Comparison of ENCODE assay signal across 21 cellular contexts in genomic region chr5:168228668-168229067, GRCh38.
DNase-seq lines count a peak whose midpoint lies in the region; ATAC-seq, FAIRE-seq and TF ChIP-seq lines count a peak whose summit lies in the region.
"Had no signal": no experiment of that assay in that cellular context is flagged by ENCODE, and none has a peak within 500 bp of the region (broad histone marks: within the 10 kb centered on the region; RNA-seq: fewer than 3 reads in every experiment).

No MANE protein-coding gene starts in this region.

- ATAC-seq in GM12878 (no peak), GM18867 (IDR thresholded peaks at IDR 0.05; ENCODE audit: unreplicated experiment) (no peak)
- ATAC-seq: PC-3 had no signal

- no peak for TF ChIP-seq CTCF in GM12878 (IDR thresholded peaks at IDR 0.05 in 2 of 3, conservative IDR thresholded peaks at IDR 0.05 in 1 of 3; ENCODE audit: control insufficient read depth in 2 of 3, extremely low read depth in 1 of 3, insufficient read depth in 1 of 3, low read depth in 3 of 3, low read length in 3 of 3)
- no peak for TF ChIP-seq CTCF in neutrophil (IDR thresholded peaks at IDR 0.05)
- TF ChIP-seq CTCF in osteoblast (IDR thresholded peaks at IDR 0.05; ENCODE audit: extremely low read depth, low read depth, low read length): no peak

- peak overlapping the region; percentile 68 for H3K27ac Mint-ChIP-seq in activated naive CD4-positive, alpha-beta T cell treated with anti-CD3 and anti-CD28 coated beads, Interleukin-2, amount 10 ng/mL, durations not matched to agents 7 days and 5 days

- no peaks in the 10 kb centered on the region for H3K36me3 Mint-ChIP-seq in activated naive CD4-positive, alpha-beta T cell treated with anti-CD3 and anti-CD28 coated beads, Interleukin-2, amount 10 ng/mL, durations not matched to agents 7 days and 5 days
- H3K36me3 Mint-ChIP-seq: CD14-positive monocyte had no signal

- H3K9ac ChIP-seq in GM12878 (ENCODE audit: control insufficient read depth, insufficient read depth, low read length): no peak overlapping the region
- H3K9ac ChIP-seq: KMS-11 had no signal

- H3K79me2 ChIP-seq in GM12878 (ENCODE audit: control insufficient read depth, insufficient read depth, low read length) (no peaks in the 10 kb centered on the region), osteoblast (ENCODE audit: insufficient read depth, low read length) (no peaks in the 10 kb centered on the region)

- peaks cover 15% of the 10 kb centered on the region for H3K4me1 Mint-ChIP-seq in activated naive CD4-positive, alpha-beta T cell treated with anti-CD3 and anti-CD28 coated beads, Interleukin-2, amount 10 ng/mL, durations not matched to agents 7 days and 5 days

- TF ChIP-seq RAD21 in GM12878 (IDR thresholded peaks at IDR 0.05; ENCODE audit: insufficient read depth, low read depth, low read length): no peak

- CTCF ChIA-PET in activated naive CD4-positive, alpha-beta T cell treated with anti-CD3 and anti-CD28 coated beads, Interleukin-2, amount 10 ng/mL, durations not matched to agents 7 days and 5 days (lab: Charles Lee): no interaction called here
- CTCF ChIA-PET in GM12878 (lab: Yijun Ruan, JAX): interaction anchor here (1.3 kb wide), 1 partner anchor 9 kb away, joined by 5 read pairs; no protein-coding TSS in a partner anchor

- peaks cover 4% of the 10 kb centered on the region for H3K9me3 Mint-ChIP-seq in activated naive CD4-positive, alpha-beta T cell treated with anti-CD3 and anti-CD28 coated beads, Interleukin-2, amount 10 ng/mL, durations not matched to agents 7 days and 5 days

- H3K27me3 ChIP-seq in GM12878 (replicated peaks in 1 of 2; ENCODE audit: control insufficient read depth in 2 of 2, insufficient read depth in 2 of 2, low read length in 1 of 2): no peaks in the 10 kb centered on the region
- H3K27me3 ChIP-seq in neutrophil: no peaks in the 10 kb centered on the region
- H3K27me3 ChIP-seq in osteoblast (ENCODE audit: insufficient read depth, low read length): no peaks in the 10 kb centered on the region

- H3K4me3 Mint-ChIP-seq in activated naive CD4-positive, alpha-beta T cell treated with anti-CD3 and anti-CD28 coated beads, Interleukin-2, amount 10 ng/mL, durations not matched to agents 7 days and 5 days: no peak overlapping the region
- H3K4me3 Mint-ChIP-seq: CD14-positive monocyte had no signal

- no peak overlapping the region for H3K4me3 ChIP-seq in GM12878
- peak overlapping the region in 1 of 2 experiments; percentile 9 for H3K4me3 ChIP-seq in neutrophil (ENCODE audit: low read depth in 1 of 2, low read length in 1 of 2)
- H3K4me3 ChIP-seq in osteoblast (ENCODE audit: insufficient read depth, low read length): no peak overlapping the region
- H3K4me3 ChIP-seq: HAP-1 had no signal

- POLR2A ChIA-PET in GM12878 (lab: Charles Lee): no interaction called here

- intact Hi-C loops in GM12878 (cut with micrococcal nuclease; ENCODE audit: unreplicated experiment): no loop called here

- FAIRE-seq in RCC 7860 (lab: Jason Lieb, UNC): peak; percentile 92
- no peak for FAIRE-seq in GM12878 (lab: Jason Lieb, UNC)

- peaks cover 14% of the 10 kb centered on the region for H3K27me3 Mint-ChIP-seq in activated naive CD4-positive, alpha-beta T cell treated with anti-CD3 and anti-CD28 coated beads, Interleukin-2, amount 10 ng/mL, durations not matched to agents 7 days and 5 days

- H3K36me3 ChIP-seq in GM12878 (ENCODE audit: control insufficient read depth in 2 of 2, insufficient read depth in 2 of 2, low read length in 1 of 2) (no peaks in the 10 kb centered on the region), neutrophil (no peaks in the 10 kb centered on the region), osteoblast (ENCODE audit: insufficient read depth, low read length) (no peaks in the 10 kb centered on the region)
- H3K36me3 ChIP-seq: HAP-1 had no signal

- H3K9me3 ChIP-seq in GM12878 (replicated peaks; ENCODE audit: control insufficient read depth, insufficient read depth, low read length) (no peaks in the 10 kb centered on the region; the same call in 2 of the 3 replicates), neutrophil (no peaks in the 10 kb centered on the region), osteoblast (ENCODE audit: low read depth, low read length) (no peaks in the 10 kb centered on the region)
- H3K9me3 ChIP-seq: HAP-1 had no signal

- H4K20me1 ChIP-seq in GM12878 (ENCODE audit: control insufficient read depth, insufficient read depth): no peaks in the 10 kb centered on the region
- no peaks in the 10 kb centered on the region for H4K20me1 ChIP-seq in osteoblast (ENCODE audit: insufficient read depth, low read length)

- H3K4me1 ChIP-seq in GM12878 (ENCODE audit: control insufficient read depth, insufficient read depth, low read length) (peaks cover 11% of the 10 kb centered on the region), neutrophil (ENCODE audit: control insufficient read depth in 1 of 2, insufficient read depth in 1 of 2, low read depth in 1 of 2, low read length in 1 of 2) (peaks cover 0 to 14% of the 10 kb centered on the region in 2 experiments), osteoblast (ENCODE audit: insufficient read depth, low read length) (no peaks in the 10 kb centered on the region)
- H3K4me1 ChIP-seq: HAP-1 had no signal

- no peak for DNase-seq in activated naive CD4-positive, alpha-beta T cell treated with anti-CD3 and anti-CD28 coated beads, Interleukin-2, amount 10 ng/mL, durations not matched to agents 7 days and 5 days
- no peak for DNase-seq in activated naive CD4-positive, alpha-beta T cell treated with anti-CD3 and anti-CD28 coated beads, Interleukin-2, amount 50 U/mL, for 16 hours
- no peak for DNase-seq in RCC 7860 (ENCODE audit: low spot score)
- DNase-seq in GM12878 (ENCODE audit: low read depth, low spot score): no peak
- no peak for DNase-seq in EL
- DNase-seq in osteoblast (ENCODE audit: insufficient read length, low spot score, missing footprints): no peak
- DNase-seq: ACHN, AML-193, COR-L47, DMS 273 treated with DMSO at 0.1 percent for 48 hours, DND-41, GDM1, NCI-H1694 treated with DMSO at 0.1 percent for 48 hours, NCI-H526, PC-3 had no signal

- WGBS in GM12878 (ENCODE audit: insufficient coverage, insufficient replicate concordance, low lambda C conversion rate, missing lambda C conversion rate): 33% methylated on average over 3 of the region's 3 CpGs

- SMC1A ChIA-PET in GM12878 (lab: Charles Lee; ENCODE audit: uncharacterized antibody, unreplicated experiment): interaction anchor here (0.7 to 1.6 kb wide), 7 partner anchors 9 to 528 kb away, joined by 3 to 7 read pairs (median 3); no protein-coding TSS in a partner anchor

- RAD21 ChIA-PET in GM12878 (lab: Charles Lee; ENCODE audit: unreplicated experiment): interaction anchor here (0.9 to 1.0 kb wide), 2 partner anchors 9 to 31 kb away, joined by 3 read pairs; no protein-coding TSS in a partner anchor

- H2AFZ ChIP-seq in GM12878 (ENCODE audit: control insufficient read depth, low read depth, low read length): peak overlapping the region; percentile 79
- no peak overlapping the region for H2AFZ ChIP-seq in osteoblast (ENCODE audit: low read length)

- BruUV-seq in GM12878 (replicated peaks; lab: Mats Ljungman, UMichigan): no TSS peak

- no peak for TF ChIP-seq EP300 in GM12878 (IDR thresholded peaks at IDR 0.05; ENCODE audit: borderline replicate concordance in 1 of 2, control insufficient read depth in 1 of 2, low read depth in 2 of 2, low read length in 2 of 2)

- no peak for TF ChIP-seq POLR2A in GM12878 (IDR thresholded peaks at IDR 0.05; ENCODE audit: low read depth, low read length)

- H3K4me2 ChIP-seq in GM12878 (ENCODE audit: control insufficient read depth, insufficient read depth) (peak overlapping the region; percentile 45), osteoblast (ENCODE audit: insufficient read depth, low read length) (no peak overlapping the region)
- H3K4me2 ChIP-seq: KMS-11 had no signal

- in situ Hi-C loops in GM12878 (cut with MboI): no loop called here

- H3K27ac ChIP-seq in GM12878 (ENCODE audit: control insufficient read depth, insufficient read depth) (peak overlapping the region; percentile 78), neutrophil (peak overlapping the region; percentile 76), osteoblast (ENCODE audit: low read depth, low read length) (no peak overlapping the region)
- H3K27ac ChIP-seq: HL-60, KMS-11 had no signal

TF ChIP-seq in GM12878, 131 proteins besides CTCF, POLR2A, EP300 and RAD21:
- TF ChIP-seq MYC (IDR thresholded peaks at IDR 0.05; ENCODE audit: insufficient read depth, insufficient read length, insufficient replicate concordance, low read length, severe bottlenecking) (no peak), SPI1 (IDR thresholded peaks at IDR 0.05; ENCODE audit: borderline replicate concordance, insufficient read depth, low read depth, low read length) (no peak), RAD51 (IDR thresholded peaks at IDR 0.05) (peak; percentile 28; the same call in 1 of the 2 replicates)
